In genomic region chr9:133994359-133995011, GRCh38 we compare ENCODE assay signal across 8 cellular contexts. TPM values are rescaled to one million over a fixed set of nuclear protein-coding genes. Genes with fewer than 3 reads are reported as not detected.
DNase-seq lines count a peak whose midpoint lies in the region; ATAC-seq and TF ChIP-seq lines count a peak whose summit lies in the region.

No MANE protein-coding gene starts in this region.

- peak; percentile 96 for TF ChIP-seq CTCF in fibroblast of villous mesenchyme (IDR thresholded peaks at IDR 0.05; ENCODE audit: insufficient read depth, low read depth, low read length)
- TF ChIP-seq CTCF in omental fat pad (IDR thresholded peaks at IDR 0.05) = peak in 2 of 3 donors; percentile 57 to 95
- TF ChIP-seq CTCF in thyroid gland (IDR thresholded peaks at IDR 0.05) = peak; percentile 98 to 99 (median 98)

- H3K9me3 ChIP-seq in thyroid gland = no peaks in the 10 kb centered on the region

- no peaks in the 10 kb centered on the region for H3K27me3 ChIP-seq in thyroid gland

- H3K4me3 ChIP-seq in fibroblast of villous mesenchyme (ENCODE audit: low read depth, low read length) = no peak overlapping the region
- H3K4me3 ChIP-seq in thyroid gland (replicated peaks in 1 of 3) = no peak overlapping the region

- peak overlapping the region; percentile 20 for H3K4me3 Mint-ChIP-seq in activated T-helper 17 cell treated with anti-CD3 and anti-CD28 coated beads, Interleukin-2, amount 50 U/mL, for 72 hours

- no peaks in the 10 kb centered on the region for H3K4me1 Mint-ChIP-seq in activated T-helper 17 cell treated with anti-CD3 and anti-CD28 coated beads, Interleukin-2, amount 50 U/mL, for 72 hours

- no peak for TF ChIP-seq POLR2A in thyroid gland (IDR thresholded peaks at IDR 0.05)

- no peak overlapping the region for H3K27ac ChIP-seq in thyroid gland

- ATAC-seq in activated T-helper 17 cell treated with anti-CD3 and anti-CD28 coated beads, Interleukin-2, amount 50 U/mL, for 72 hours (replicated peaks) = peak; percentile 53
- ATAC-seq in omental fat pad (ENCODE audit: low FRiP score) (peak; percentile 34), GM21515 (IDR thresholded peaks at IDR 0.05; ENCODE audit: unreplicated experiment) (no peak)

- H3K27ac Mint-ChIP-seq in activated T-helper 17 cell treated with anti-CD3 and anti-CD28 coated beads, Interleukin-2, amount 50 U/mL, for 72 hours = no peak overlapping the region

- H3K36me3 ChIP-seq in thyroid gland = no peaks in the 10 kb centered on the region

- DNase-seq in D341Med (ENCODE audit: low spot score) = peak; percentile 88
- peak; percentile 94 for DNase-seq in HuH-7 (ENCODE audit: low spot score)
- DNase-seq in SHP77 (lab: John Stamatoyannopoulos, UW) = peak; percentile 48 to 58
- DNase-seq in fibroblast of villous mesenchyme (ENCODE audit: low read depth) = peak; percentile 66
- peak; percentile 74 for DNase-seq in omental fat pad (ENCODE audit: low spot score)
- DNase-seq in thyroid gland = peak; percentile 76 to 80

- H3K4me1 ChIP-seq in thyroid gland = peaks cover 26 to 30% of the 10 kb centered on the region in 2 donors

- H3K9me3 Mint-ChIP-seq in activated T-helper 17 cell treated with anti-CD3 and anti-CD28 coated beads, Interleukin-2, amount 50 U/mL, for 72 hours = no peaks in the 10 kb centered on the region

- 0 to 8% methylated on average over 10 to 11 of the region's 11 CpGs for WGBS in thyroid gland, 2 donors

- H3K36me3 Mint-ChIP-seq in activated T-helper 17 cell treated with anti-CD3 and anti-CD28 coated beads, Interleukin-2, amount 50 U/mL, for 72 hours (ENCODE audit: low read depth) = no peaks in the 10 kb centered on the region

- H3K27me3 Mint-ChIP-seq in activated T-helper 17 cell treated with anti-CD3 and anti-CD28 coated beads, Interleukin-2, amount 50 U/mL, for 72 hours = no peaks in the 10 kb centered on the region

- intact Hi-C loops in thyroid gland (cut with DNase I) = loop anchor here (1.0 to 5.0 kb wide), 2 partner anchors 62 to 202 kb away; no protein-coding TSS in a partner anchor

RNA-seq across cellular contexts. Expression of gene VAV2, which starts 2.4 kb away (rescaled TPM):
- 1 to 10 TPM; 7.0 to 7.3 TPM for total RNA-seq in activated T-helper 17 cell treated with anti-CD3 and anti-CD28 coated beads, Interleukin-2, amount 50 U/mL, for 72 hours
- total RNA-seq in fibroblast of villous mesenchyme = 9.7 and 13.4 TPM in 2 replicates
- 10 to 100 TPM in 1 of 4 donors, 1 to 10 TPM in 3; 4.0 to 10.9 (median 6.2) TPM for total RNA-seq in omental fat pad
- 10 to 100 TPM; 15.0 to 25.7 (median 20.5) TPM for total RNA-seq in thyroid gland

RNA-seq across cellular contexts. Expression of gene BRD3OS, which starts 30.8 kb away (rescaled TPM):
- 10 to 100 TPM in 1 of 2 donors, 1 to 10 TPM in 1; 8.5 to 12.5 TPM for total RNA-seq in activated T-helper 17 cell treated with anti-CD3 and anti-CD28 coated beads, Interleukin-2, amount 50 U/mL, for 72 hours
- 18.4 and 22.9 TPM in 2 replicates for total RNA-seq in fibroblast of villous mesenchyme
- 10 to 100 TPM in 2 of 4 donors, 1 to 10 TPM in 2; 8.8 to 18.3 (median 12.9) TPM for total RNA-seq in omental fat pad
- total RNA-seq in thyroid gland = 10 to 100 TPM; 26.4 to 29.3 (median 27.2) TPM
